ENCODE assay signal across 10 cellular contexts in genomic region chr1:6360517-6360916, GRCh38. TPM values are rescaled to one million over a fixed set of nuclear protein-coding genes. Genes with fewer than 3 reads are reported as not detected.
DNase-seq lines count a peak whose midpoint lies in the region; ATAC-seq and TF ChIP-seq lines count a peak whose summit lies in the region.
"Had no signal": no experiment of that assay in that cellular context is flagged by ENCODE, and none has a peak within 500 bp of the region (broad histone marks: within the 10 kb centered on the region; RNA-seq: fewer than 3 reads in every experiment).

No MANE protein-coding gene starts in this region.

- H3K4me1 Mint-ChIP-seq in activated naive CD4-positive, alpha-beta T cell treated with anti-CD3 and anti-CD28 coated beads, Interleukin-2, amount 50 U/mL, for 24 hours = peaks cover 65% of the 10 kb centered on the region
- peaks cover 21% of the 10 kb centered on the region for H3K4me1 Mint-ChIP-seq in mesothelial cell of epicardium

- no peaks in the 10 kb centered on the region for H3K27me3 Mint-ChIP-seq in activated naive CD4-positive, alpha-beta T cell treated with anti-CD3 and anti-CD28 coated beads, Interleukin-2, amount 50 U/mL, for 24 hours
- no peaks in the 10 kb centered on the region for H3K27me3 Mint-ChIP-seq in mesothelial cell of epicardium (ENCODE audit: low read depth)

- H3K36me3 ChIP-seq in adrenal gland (replicated peaks in 1 of 2) = no peaks in the 10 kb centered on the region
- H3K36me3 ChIP-seq in transverse colon = no peaks in the 10 kb centered on the region

- H3K4me3 Mint-ChIP-seq in activated naive CD4-positive, alpha-beta T cell treated with anti-CD3 and anti-CD28 coated beads, Interleukin-2, amount 50 U/mL, for 24 hours = no peak overlapping the region
- no peak overlapping the region for H3K4me3 Mint-ChIP-seq in mesothelial cell of epicardium
- H3K4me3 Mint-ChIP-seq: CD14-positive monocyte had no signal

- DNase-seq in activated naive CD4-positive, alpha-beta T cell treated with Interleukin-2 at 50 U/mL for 16 hours = no peak
- DNase-seq in adrenal gland (no peak), mesothelial cell of epicardium (ENCODE audit: low spot score in 2 of 2, unreplicated experiment in 2 of 2) (no peak), transverse colon (peak; percentile 44), NCI-H2029 treated with DMSO at 0.1 percent for 48 hours (lab: John Stamatoyannopoulos, UW) (no peak), Kasumi-1 (lab: John Stamatoyannopoulos, UW) (no peak)
- DNase-seq: occipital lobe had no signal

- H3K9me3 ChIP-seq in adrenal gland (replicated peaks in 1 of 3) = no peaks in the 10 kb centered on the region
- H3K9me3 ChIP-seq in transverse colon = no peaks in the 10 kb centered on the region

- no peaks in the 10 kb centered on the region for H3K27me3 ChIP-seq in adrenal gland
- no peaks in the 10 kb centered on the region for H3K27me3 ChIP-seq in transverse colon

- H3K27ac ChIP-seq in adrenal gland (peak overlapping the region in 4 of 5 donors; percentile 74 to 92 (median 88)), transverse colon (peak overlapping the region; percentile 87 to 93 (median 90))

- TF ChIP-seq CTCF in adrenal gland (IDR thresholded peaks at IDR 0.05) (no peak), mesothelial cell of epicardium (IDR thresholded peaks at IDR 0.05; ENCODE audit: unreplicated experiment) (no peak), transverse colon (IDR thresholded peaks at IDR 0.05) (no peak)

- in situ Hi-C loops in transverse colon (cut with MboI; ENCODE audit: low pct_ligation_motif_present in 1 of 4, low pct_unique_long_range_greater_than_20kb in 1 of 4, low sequenced_read_pairs in 3 of 4) = no loop called here

- H3K9me3 Mint-ChIP-seq in activated naive CD4-positive, alpha-beta T cell treated with anti-CD3 and anti-CD28 coated beads, Interleukin-2, amount 50 U/mL, for 24 hours = no peaks in the 10 kb centered on the region
- H3K9me3 Mint-ChIP-seq in mesothelial cell of epicardium = peaks cover 6% of the 10 kb centered on the region

- H3K36me3 Mint-ChIP-seq in activated naive CD4-positive, alpha-beta T cell treated with anti-CD3 and anti-CD28 coated beads, Interleukin-2, amount 50 U/mL, for 24 hours = no peaks in the 10 kb centered on the region
- peaks cover 6% of the 10 kb centered on the region for H3K36me3 Mint-ChIP-seq in mesothelial cell of epicardium

- H3K4me3 ChIP-seq in adrenal gland (no peak overlapping the region), transverse colon (peak overlapping the region in 1 of 4 donors; percentile 9)

- ATAC-seq in GM21619 (IDR thresholded peaks at IDR 0.05; ENCODE audit: unreplicated experiment) = no peak

- WGBS in adrenal gland, 4 donors = 71 to 79% (median 78%) methylated on average over 7 to 8 of the region's 8 CpGs
- whole genome bisulfite sequencing in transverse colon (ENCODE audit: low coverage in 1 of 2), 2 donors = 34% methylated on average over 8 of the region's 8 CpGs; no CpG with 5 or more reads in 1 of the 2 donors

- intact Hi-C loops in adrenal gland (cut with DNase I) = no loop called here
- intact Hi-C loops in transverse colon (cut with DNase I; ENCODE audit: low total_unique reads) = loop anchor here (5.0 kb wide), 1 partner anchor 42 kb away; no protein-coding TSS in a partner anchor

- no peak for TF ChIP-seq EP300 in transverse colon (IDR thresholded peaks at IDR 0.05; ENCODE audit: low read depth)

- peak overlapping the region; percentile 65 for H3K27ac Mint-ChIP-seq in activated naive CD4-positive, alpha-beta T cell treated with anti-CD3 and anti-CD28 coated beads, Interleukin-2, amount 50 U/mL, for 24 hours
- peak overlapping the region; percentile 80 for H3K27ac Mint-ChIP-seq in mesothelial cell of epicardium

- TF ChIP-seq POLR2A in adrenal gland (IDR thresholded peaks at IDR 0.05) (no peak), transverse colon (IDR thresholded peaks at IDR 0.05) (no peak)

- H3K4me1 ChIP-seq in adrenal gland (replicated peaks in 1 of 2) (peaks cover 15 to 33% of the 10 kb centered on the region in 2 donors), transverse colon (peaks cover 36 to 72% (median 57%) of the 10 kb centered on the region in 4 donors)

RNA-seq across cellular contexts. Expression of gene ACOT7, which starts 33.0 kb away (rescaled TPM):
- 10 to 100 TPM in 7 of 8 donors, 1 to 10 TPM in 1; 8.4 to 29.4 (median 15.0) TPM for total RNA-seq in adrenal gland
- 10 to 100 TPM; 11.3 to 26.6 (median 13.0) TPM for polyA plus RNA-seq in adrenal gland
- total RNA-seq in mesothelial cell of epicardium = 17.4 to 21.3 TPM (median 20.3 TPM) in 3 replicates
- 10 to 100 TPM in 3 of 4 donors, 1 to 10 TPM in 1; 5.6 to 55.0 (median 31.0) TPM for total RNA-seq in transverse colon

RNA-seq across cellular contexts. Expression of gene HES2, which starts 59.2 kb away (rescaled TPM):
- under 1 TPM in 3 of 8 donors, not detected in 5; 0.07 to 0.18 (median 0.14) TPM for total RNA-seq in adrenal gland
- under 1 TPM in 2 of 3 donors, not detected in 1; 0.04 to 0.10 TPM for polyA plus RNA-seq in adrenal gland
- total RNA-seq in mesothelial cell of epicardium = 0.90 to 1.1 TPM (median 0.98 TPM) in 3 replicates
- total RNA-seq in transverse colon = 10 to 100 TPM; 10.5 to 38.8 (median 25.4) TPM
- polyA plus RNA-seq: CD14-positive monocyte had no signal
